In the genomic region with DNA sequence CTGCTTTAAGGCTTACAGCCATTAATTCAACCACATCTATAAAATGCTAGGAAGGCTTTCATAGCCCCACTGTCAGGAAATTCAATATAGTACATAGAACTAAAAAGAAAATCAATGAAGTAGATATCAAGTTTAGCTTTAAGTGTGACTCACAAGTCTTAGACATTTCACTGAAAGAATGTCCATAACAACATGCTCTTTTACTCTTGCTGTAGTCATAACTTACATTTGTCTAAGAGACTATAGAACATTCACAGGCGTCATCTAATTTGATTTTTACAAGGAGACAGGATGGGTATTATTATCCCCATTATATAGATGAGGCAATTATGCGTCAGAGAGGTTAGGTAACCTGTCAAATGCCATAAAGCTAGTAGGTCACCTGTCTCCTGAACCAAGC, we compare ENCODE assay signal across 34 cellular contexts. TPM values are rescaled to one million over a fixed set of nuclear protein-coding genes. Genes with fewer than 3 reads are reported as not detected.
"Had no signal": no experiment of that assay in that cellular context is flagged by ENCODE, and none has a peak within 500 bp of the region (broad histone marks: within the 10 kb centered on the region; RNA-seq: fewer than 3 reads in every experiment).

No MANE protein-coding gene starts in this region.

- H3K4me3 ChIP-seq: adrenal gland, ascending aorta, breast epithelium, cardiac muscle cell, coronary artery, dorsolateral prefrontal cortex, gastrocnemius medialis had no signal

- H3K27me3 ChIP-seq: adrenal gland, ascending aorta, breast epithelium, cardiac muscle cell, dorsolateral prefrontal cortex, foreskin keratinocyte, gastrocnemius medialis had no signal

- ATAC-seq: activated CD4-positive, alpha-beta T cell treated with anti-CD3 and anti-CD28 coated beads for 36 hours; activated CD8-positive, alpha-beta memory T cell treated with anti-CD3 and anti-CD28 coated beads, Interleukin-2, amount 10 ng/mL, durations not matched to agents 7 days and 5 days; activated CD8-positive, alpha-beta T cell treated with anti-CD3 and anti-CD28 coated beads, Interleukin-2, amount 10 ng/mL, durations not matched to agents 7 days and 5 days; activated naive CD8-positive, alpha-beta T cell treated with anti-CD3 and anti-CD28 coated beads, Interleukin-2, amount 50 U/mL, for 24 hours; esophagus mucosa; foreskin keratinocyte; gastrocnemius medialis; T-helper 17 cell had no signal

- H3K9me3 ChIP-seq: adrenal gland, gastrocnemius medialis had no signal

- H3K4me1 ChIP-seq: adrenal gland, ascending aorta, breast epithelium, foreskin keratinocyte, gastrocnemius medialis had no signal

- H3K36me3 ChIP-seq: adrenal gland, breast epithelium, cardiac muscle cell, gastrocnemius medialis had no signal

- H3K27ac ChIP-seq: adrenal gland, ascending aorta, breast epithelium, cardiac muscle cell, coronary artery, dorsolateral prefrontal cortex, foreskin keratinocyte, gastrocnemius medialis had no signal

- DNase-seq: activated CD4-positive, alpha-beta memory T cell treated with anti-CD3 and anti-CD28 coated beads for 36 hours; activated CD4-positive, alpha-beta T cell treated with anti-CD3 and anti-CD28 coated beads for 36 hours; activated CD4-positive, alpha-beta T cell treated with anti-CD3 and anti-CD28 coated beads, Interleukin-2, amount 10 ng/mL, durations not matched to agents 24 days and 14 days; activated CD4-positive, CD25-positive, alpha-beta regulatory T cell; activated CD4-positive, CD25-positive, alpha-beta regulatory T cell treated with anti-CD3 and anti-CD28 coated beads, Interleukin-2, amount 50 U/mL, for 72 hours; activated CD8-positive, alpha-beta memory T cell treated with anti-CD3 and anti-CD28 coated beads, Interleukin-2, amount 10 ng/mL, durations not matched to agents 7 days and 5 days; activated CD8-positive, alpha-beta memory T cell treated with anti-CD3 and anti-CD28 coated beads, Interleukin-2, amount 50 U/mL, for 4 hours; activated CD8-positive, alpha-beta T cell treated with anti-CD3 and anti-CD28 coated beads, Interleukin-2, amount 10 ng/mL, durations not matched to agents 7 days and 5 days; activated effector memory CD4-positive, alpha-beta T cell treated with anti-CD3 and anti-CD28 coated beads, Interleukin-2, amount 50 U/mL, for 16 hours; activated naive CD4-positive, alpha-beta T cell treated with anti-CD3 and anti-CD28 coated beads for 36 hours; activated naive CD8-positive, alpha-beta T cell treated with anti-CD3 and anti-CD28 coated beads for 36 hours; activated naive CD8-positive, alpha-beta T cell treated with anti-CD3 and anti-CD28 coated beads, Interleukin-2, amount 50 U/mL, for 24 hours; activated T-cell treated with anti-CD3 and anti-CD28 coated beads, Interleukin-2, amount 50 U/mL, for 1 hour; activated T-cell treated with anti-CD3 and anti-CD28 coated beads, Interleukin-2, amount 50 U/mL, for 48 hours; adrenal gland; central memory CD4-positive, alpha-beta T cell; cerebellar nuclear complex; dorsolateral prefrontal cortex; effector memory CD4-positive, alpha-beta T cell; endodermal cell; foreskin keratinocyte; gastrocnemius medialis; head of caudate nucleus; hippocampal formation; T-helper 17 cell; T1000 had no signal

RNA-seq across cellular contexts. Expression of a gene that starts 37.0 kb away (rescaled TPM):
- total RNA-seq: activated CD4-positive, alpha-beta memory T cell treated with anti-CD3 and anti-CD28 coated beads for 36 hours; activated CD4-positive, alpha-beta T cell treated with anti-CD3 and anti-CD28 coated beads for 36 hours; activated CD4-positive, alpha-beta T cell treated with anti-CD3 and anti-CD28 coated beads, Interleukin-2, amount 10 ng/mL, durations not matched to agents 24 days and 14 days; activated CD8-positive, alpha-beta memory T cell treated with anti-CD3 and anti-CD28 coated beads for 36 hours; activated CD8-positive, alpha-beta memory T cell treated with anti-CD3 and anti-CD28 coated beads, Interleukin-2, amount 10 ng/mL, durations not matched to agents 7 days and 5 days; activated CD8-positive, alpha-beta T cell treated with anti-CD3 and anti-CD28 coated beads, Interleukin-2, amount 10 ng/mL, durations not matched to agents 7 days and 5 days; activated naive CD4-positive, alpha-beta T cell treated with anti-CD3 and anti-CD28 coated beads for 36 hours; activated naive CD8-positive, alpha-beta T cell treated with anti-CD3 and anti-CD28 coated beads for 36 hours; activated T-helper 1 cell treated with anti-CD3 and anti-CD28 coated beads, Interleukin-12 subunit alpha, Interleukin-12 subunit beta, Interleukin-2, Interleukin-4 antibody, amounts not matched to agents 30 ng/mL and 10 ng/mL and 1 ng/mL, durations not matched to agents 14 hours and 24 hours and 36 hours; activated T-helper 2 cell treated with anti-CD3 and anti-CD28 coated beads, Interferon-gamma antibody, Interleukin-2, Interleukin-4, amounts not matched to agents 10 μg/mL and 5 μg/mL and 100 μg/mL, durations not matched to agents 14 hours and 24 hours and 36 hours; T-helper 17 cell had no signal
